In genomic region chrX:77793950-77794349, GRCh38 we compare ENCODE assay signal across 25 cellular contexts.
"Had no signal": no experiment of that assay in that cellular context is flagged by ENCODE, and none has a peak within 500 bp of the region (broad histone marks: within the 10 kb centered on the region; RNA-seq: fewer than 3 reads in every experiment).

No MANE protein-coding gene starts in this region.

- H3K4me1 Mint-ChIP-seq: endodermal cell; naive thymus-derived CD4-positive, alpha-beta T cell; nephron; neural progenitor cell had no signal

- H3K4me2 ChIP-seq: neural progenitor cell, smooth muscle cell had no signal

- H3K79me2 ChIP-seq: parathyroid adenoma had no signal

- DNase-seq: dorsolateral prefrontal cortex; effector CD4-positive, alpha-beta T cell; endodermal cell; erythroblast; kidney; mesendoderm; midbrain; naive thymus-derived CD4-positive, alpha-beta T cell; stimulated activated CD4-positive, alpha-beta T cell treated with anti-CD3 and anti-CD28 coated beads, Interleukin-12 subunit alpha, Interleukin-12 subunit beta, amount 100 ng/mL, for 4 hours; stimulated activated CD4-positive, alpha-beta T cell treated with anti-CD3 and anti-CD28 coated beads, Interleukin-1b, Interleukin-23, amount 100 ng/mL, for 48 hours; stimulated activated CD4-positive, alpha-beta T cell treated with anti-CD3 and anti-CD28 coated beads, Interleukin-4, amount 100 ng/mL, for 1 hour; stimulated activated CD8-positive, alpha-beta memory T cell treated with anti-CD3 and anti-CD28 coated beads, Interleukin-4, amount 100 ng/mL, for 48 hours; stimulated activated naive CD4-positive, alpha-beta T cell; stomach; thyroid gland had no signal

- H3K9me3 Mint-ChIP-seq: naive thymus-derived CD4-positive, alpha-beta T cell had no signal

- H3K9ac ChIP-seq: neural progenitor cell, parathyroid adenoma had no signal

- H3K9me3 ChIP-seq: stomach, thyroid gland, vagina had no signal

- H3K27ac ChIP-seq: dorsolateral prefrontal cortex, neural progenitor cell, parathyroid adenoma, stomach, thyroid gland, vagina had no signal

- H2AFZ ChIP-seq: neural progenitor cell, parathyroid adenoma had no signal

- H3K36me3 Mint-ChIP-seq: naive thymus-derived CD4-positive, alpha-beta T cell; neural progenitor cell had no signal

- FAIRE-seq: colon, frontal cortex, kidney had no signal

- ATAC-seq: left lobe of liver; naive thymus-derived CD4-positive, alpha-beta T cell; sciatic nerve had no signal

- H3K4me3 ChIP-seq: dorsolateral prefrontal cortex, neural progenitor cell, smooth muscle cell, stomach, thyroid gland, vagina had no signal

- H3K4me1 ChIP-seq: neural progenitor cell, parathyroid adenoma, stomach, thyroid gland, vagina had no signal

- H3K27me3 Mint-ChIP-seq: naive thymus-derived CD4-positive, alpha-beta T cell; progenitor cell of endocrine pancreas had no signal

- H3K36me3 ChIP-seq: neural progenitor cell, stomach, thyroid gland, vagina had no signal

- H3K4me3 Mint-ChIP-seq: endodermal cell; naive thymus-derived CD4-positive, alpha-beta T cell; nephron; neural progenitor cell had no signal

- H3K27ac Mint-ChIP-seq: endodermal cell; naive thymus-derived CD4-positive, alpha-beta T cell; nephron; neural progenitor cell; progenitor cell of endocrine pancreas had no signal

- H3K27me3 ChIP-seq: neural progenitor cell, stomach, thyroid gland, vagina had no signal
